Comparison of ENCODE assay signal across 36 cellular contexts in the genomic region with DNA sequence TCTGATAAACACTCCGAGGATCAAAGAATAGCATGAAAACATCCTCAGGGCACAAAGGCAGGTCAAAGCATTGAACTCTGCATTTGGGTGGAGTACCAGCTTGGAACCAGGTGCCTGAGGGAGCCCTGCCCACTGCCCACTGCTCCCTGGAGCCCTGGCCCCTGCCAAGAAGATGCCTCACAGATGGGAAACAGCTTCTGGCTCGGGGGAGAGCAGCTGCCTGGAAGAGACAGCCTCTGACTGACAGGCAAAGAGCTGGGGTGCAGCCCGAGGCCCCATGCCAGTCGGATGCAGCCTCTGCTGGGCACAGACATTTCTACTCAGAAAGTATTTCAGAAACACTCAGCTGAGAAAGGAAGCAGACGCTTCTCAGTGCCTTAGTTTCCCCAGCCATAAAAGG. TPM values are rescaled to one million over a fixed set of nuclear protein-coding genes. Genes with fewer than 3 reads are reported as not detected.
DNase-seq lines count a peak whose midpoint lies in the region; ATAC-seq and TF ChIP-seq lines count a peak whose summit lies in the region.
"Had no signal": no experiment of that assay in that cellular context is flagged by ENCODE, and none has a peak within 500 bp of the region (broad histone marks: within the 10 kb centered on the region; RNA-seq: fewer than 3 reads in every experiment).

No MANE protein-coding gene starts in this region.

- no peak for TF ChIP-seq CTCF in WTC11 (IDR thresholded peaks at IDR 0.05)
- TF ChIP-seq CTCF in osteoblast (IDR thresholded peaks at IDR 0.05; ENCODE audit: extremely low read depth, low read depth, low read length) = no peak
- TF ChIP-seq CTCF in type B pancreatic cell (conservative IDR thresholded peaks at IDR 0.05) = no peak
- no peak for TF ChIP-seq CTCF in vagina (IDR thresholded peaks at IDR 0.05)

- H3K36me3 ChIP-seq in osteoblast (ENCODE audit: insufficient read depth, low read length) (no peaks in the 10 kb centered on the region), vagina (no peaks in the 10 kb centered on the region)
- H3K36me3 ChIP-seq: adrenal gland, gastrocnemius medialis, thoracic aorta had no signal

- ATAC-seq in WTC11 (no peak), GM21825 (IDR thresholded peaks at IDR 0.05; ENCODE audit: unreplicated experiment) (no peak)
- ATAC-seq in stimulated activated naive CD8-positive, alpha-beta T cell treated with anti-CD3 and anti-CD28 coated beads, Interleukin-15, Interleukin-2, amounts not matched to agents 100 U/mL and 50 U/mL, for 24 hours = no peak
- ATAC-seq: activated T-cell treated with anti-CD3 and anti-CD28 coated beads, Interleukin-2, amount 50 U/mL, for 72 hours; gastrocnemius medialis; natural killer cell treated with Interleukin-12 subunit alpha and Interleukin-12 subunit beta and Interleukin-15 and Interleukin-18, amount 100 ng/mL, for 72 hours had no signal

- TF ChIP-seq POLR2A in vagina (IDR thresholded peaks at IDR 0.05) = no peak

- H3K4me3 ChIP-seq in osteoblast (ENCODE audit: insufficient read depth, low read length) (no peak overlapping the region), vagina (no peak overlapping the region)
- H3K4me3 ChIP-seq: adrenal gland, gastrocnemius medialis, smooth muscle cell, thoracic aorta had no signal

- H3K4me1 Mint-ChIP-seq in WTC11 (peaks cover 2% of the 10 kb centered on the region; the same call in 1 of the 2 replicates), type B pancreatic cell (ENCODE audit: unreplicated experiment) (no peaks in the 10 kb centered on the region)
- H3K4me1 Mint-ChIP-seq: B cell; CD8-positive, alpha-beta memory T cell had no signal

- H3K27ac ChIP-seq in osteoblast (ENCODE audit: low read depth, low read length) (no peak overlapping the region), vagina (no peak overlapping the region)
- H3K27ac ChIP-seq: adrenal gland, gastrocnemius medialis, thoracic aorta had no signal

- H3K4me3 Mint-ChIP-seq in WTC11 = no peak overlapping the region
- no peak overlapping the region for H3K4me3 Mint-ChIP-seq in type B pancreatic cell
- H3K4me3 Mint-ChIP-seq: activated naive CD4-positive, alpha-beta T cell treated with anti-CD3 and anti-CD28 coated beads for 36 hours; activated T-cell treated with anti-CD3 and anti-CD28 coated beads, Interleukin-2, amount 50 U/mL, for 72 hours; B cell; CD8-positive, alpha-beta memory T cell; natural killer cell treated with Interleukin-12 subunit alpha and Interleukin-12 subunit beta and Interleukin-15 and Interleukin-18, amount 100 ng/mL, for 72 hours; stimulated activated naive CD8-positive, alpha-beta T cell treated with anti-CD3 and anti-CD28 coated beads, Interleukin-15, Interleukin-2, amounts not matched to agents 100 ng/mL and 50 ng/mL, for 24 hours had no signal

- H3K4me2 ChIP-seq in osteoblast (ENCODE audit: insufficient read depth, low read length) = no peak overlapping the region
- H3K4me2 ChIP-seq: smooth muscle cell had no signal

- H3K4me1 ChIP-seq in osteoblast (ENCODE audit: insufficient read depth, low read length) (no peaks in the 10 kb centered on the region), vagina (no peaks in the 10 kb centered on the region)
- H3K4me1 ChIP-seq: adrenal gland had no signal

- H2AFZ ChIP-seq in osteoblast (ENCODE audit: low read length) = no peak overlapping the region

- H3K27me3 ChIP-seq in osteoblast (ENCODE audit: insufficient read depth, low read length) (peaks cover 9% of the 10 kb centered on the region), vagina (no peaks in the 10 kb centered on the region)
- H3K27me3 ChIP-seq: adrenal gland, gastrocnemius medialis had no signal

- H3K27ac Mint-ChIP-seq in WTC11 (no peak overlapping the region), type B pancreatic cell (no peak overlapping the region)
- H3K27ac Mint-ChIP-seq: activated naive CD4-positive, alpha-beta T cell treated with anti-CD3 and anti-CD28 coated beads for 36 hours; activated T-cell treated with anti-CD3 and anti-CD28 coated beads, Interleukin-2, amount 50 U/mL, for 72 hours; B cell; CD8-positive, alpha-beta memory T cell; natural killer cell treated with Interleukin-12 subunit alpha and Interleukin-12 subunit beta and Interleukin-15 and Interleukin-18, amount 100 ng/mL, for 72 hours; stimulated activated naive CD8-positive, alpha-beta T cell treated with anti-CD3 and anti-CD28 coated beads, Interleukin-15, Interleukin-2, amounts not matched to agents 100 ng/mL and 50 ng/mL, for 24 hours had no signal

- no peaks in the 10 kb centered on the region for H3K79me2 ChIP-seq in osteoblast (ENCODE audit: insufficient read depth, low read length)

- H3K36me3 Mint-ChIP-seq in WTC11 = no peaks in the 10 kb centered on the region
- H3K36me3 Mint-ChIP-seq in type B pancreatic cell = no peaks in the 10 kb centered on the region
- H3K36me3 Mint-ChIP-seq: CD8-positive, alpha-beta memory T cell; natural killer cell treated with Interleukin-12 subunit alpha and Interleukin-12 subunit beta and Interleukin-15 and Interleukin-18, amount 100 ng/mL, for 72 hours had no signal

- no peaks in the 10 kb centered on the region for H3K27me3 Mint-ChIP-seq in WTC11 (ENCODE audit: low read depth)
- H3K27me3 Mint-ChIP-seq in type B pancreatic cell = peaks cover 25% of the 10 kb centered on the region

- no peaks in the 10 kb centered on the region for H3K9me3 Mint-ChIP-seq in WTC11
- H3K9me3 Mint-ChIP-seq in type B pancreatic cell = no peaks in the 10 kb centered on the region
- H3K9me3 Mint-ChIP-seq: activated naive CD4-positive, alpha-beta T cell treated with anti-CD3 and anti-CD28 coated beads for 36 hours; activated T-cell treated with anti-CD3 and anti-CD28 coated beads, Interleukin-2, amount 50 U/mL, for 72 hours; CD8-positive, alpha-beta memory T cell; natural killer cell treated with Interleukin-12 subunit alpha and Interleukin-12 subunit beta and Interleukin-15 and Interleukin-18, amount 100 ng/mL, for 72 hours; stimulated activated naive CD8-positive, alpha-beta T cell treated with anti-CD3 and anti-CD28 coated beads, Interleukin-15, Interleukin-2, amounts not matched to agents 100 ng/mL and 50 ng/mL, for 24 hours had no signal

- H3K9me3 ChIP-seq in osteoblast (ENCODE audit: low read depth, low read length) (no peaks in the 10 kb centered on the region), vagina (no peaks in the 10 kb centered on the region)
- H3K9me3 ChIP-seq: adrenal gland, gastrocnemius medialis, thoracic aorta had no signal

- DNase-seq in activated effector memory CD4-positive, alpha-beta T cell treated with anti-CD3 and anti-CD28 coated beads, Interleukin-2, amount 50 U/mL, for 16 hours = peak; percentile 55
- no peak for DNase-seq in activated effector memory CD4-positive, alpha-beta T cell treated with Interleukin-2 at 50 U/mL for 16 hours
- DNase-seq in WTC11 (ENCODE audit: low spot score) (peak; percentile 3), osteoblast (ENCODE audit: insufficient read length, low spot score, missing footprints) (peak; percentile 49), type B pancreatic cell (ENCODE audit: extremely low spot score, unreplicated experiment) (peak; percentile 49), vagina (ENCODE audit: extremely low spot score in 2 of 2) (no peak)
- DNase-seq in stimulated activated naive CD8-positive, alpha-beta T cell treated with anti-CD3 and anti-CD28 coated beads, Interleukin-15, Interleukin-2, amounts not matched to agents 100 U/mL and 50 U/mL, for 24 hours = no peak
- DNase-seq: activated CD4-positive, alpha-beta T cell treated with anti-CD3 and anti-CD28 coated beads, Interleukin-2, amount 50 U/mL, for 4 hours; activated CD4-positive, CD25-positive, alpha-beta regulatory T cell; activated naive CD4-positive, alpha-beta T cell treated with anti-CD3 and anti-CD28 coated beads for 36 hours; activated T-cell treated with anti-CD3 and anti-CD28 coated beads, Interleukin-2, amount 50 U/mL, for 72 hours; CD8-positive, alpha-beta memory T cell; cerebellar nuclear complex; EL; H7; KBM-7; NCI-H1092 treated with DMSO at 0.1 percent for 48 hours; NCI-H187 treated with DMSO at 0.1 percent for 48 hours; NCI-H226; NCI-H748 treated with DMSO at 0.1 percent for 48 hours; stimulated activated CD4-positive, alpha-beta T cell treated with anti-CD3 and anti-CD28 coated beads, Interleukin-1b, Interleukin-23, amount 100 ng/mL, for 48 hours had no signal

- POLR2A ChIA-PET in WTC11 (lab: Charles Lee) = no interaction called here

- intact Hi-C loops in vagina (cut with DNase I) = no loop called here

- H4K20me1 ChIP-seq in osteoblast (ENCODE audit: insufficient read depth, low read length) = no peaks in the 10 kb centered on the region

- CTCF ChIA-PET in WTC11 (lab: Charles Lee) = interaction anchor here (5.4 kb wide), 1 partner anchor 12 kb away, joined by 57 read pairs; a partner anchor contains a TSS

TF ChIP-seq in WTC11, 78 proteins besides CTCF, POLR2A, EP300 and RAD21:
- TF ChIP-seq, protein P1, sequence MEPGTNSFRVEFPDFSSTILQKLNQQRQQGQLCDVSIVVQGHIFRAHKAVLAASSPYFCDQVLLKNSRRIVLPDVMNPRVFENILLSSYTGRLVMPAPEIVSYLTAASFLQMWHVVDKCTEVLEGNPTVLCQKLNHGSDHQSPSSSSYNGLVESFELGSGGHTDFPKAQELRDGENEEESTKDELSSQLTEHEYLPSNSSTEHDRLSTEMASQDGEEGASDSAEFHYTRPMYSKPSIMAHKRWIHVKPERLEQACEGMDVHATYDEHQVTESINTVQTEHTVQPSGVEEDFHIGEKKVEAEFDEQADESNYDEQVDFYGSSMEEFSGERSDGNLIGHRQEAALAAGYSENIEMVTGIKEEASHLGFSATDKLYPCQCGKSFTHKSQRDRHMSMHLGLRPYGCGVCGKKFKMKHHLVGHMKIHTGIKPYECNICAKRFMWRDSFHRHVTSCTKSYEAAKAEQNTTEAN (CRISPR knock-in tag; IDR thresholded peaks at IDR 0.05) = no peak

RNA-seq across cellular contexts. Expression of a gene that starts 13.2 kb away (rescaled TPM):
- 0.39 to 0.44 TPM (median 0.44 TPM) in 3 replicates for total RNA-seq in WTC11 (2021)
- total RNA-seq in osteoblast = not detected in 2 replicates
- total RNA-seq in type B pancreatic cell (ENCODE audit: low replicate concordance) = 2.1 and 2.7 TPM in 2 replicates
- total RNA-seq in vagina = not detected
- total RNA-seq: activated naive CD4-positive, alpha-beta T cell treated with anti-CD3 and anti-CD28 coated beads for 36 hours; B cell; CD8-positive, alpha-beta memory T cell; fibroblast of lung; lung microvascular endothelial cell; M059J; mucosa of gallbladder; natural killer cell treated with Interleukin-12 subunit alpha and Interleukin-12 subunit beta and Interleukin-15 and Interleukin-18, amount 100 ng/mL, for 72 hours; omental fat pad; RPMI7951; T-helper 1 cell treated with Interleukin-12 subunit alpha and Interleukin-12 subunit beta and Interleukin-4 antibody, amounts not matched to agents 30 ng/mL and 1 ng/mL, for 36 hours; thoracic aorta had no signal

Comparison
In these comparisons a context has a peak if more than half of its experiments do, and no peak if none do; other contexts are left out.
1. DNase-seq: peak in activated effector memory CD4-positive, alpha-beta T cell treated with anti-CD3 and anti-CD28 coated beads, Interleukin-2, amount 50 U/mL, for 16 hours (single experiment), WTC11 (single experiment), osteoblast (single experiment) and type B pancreatic cell (single experiment); none in activated effector memory CD4-positive, alpha-beta T cell treated with Interleukin-2 at 50 U/mL for 16 hours (single experiment), vagina (0 of 2) and stimulated activated naive CD8-positive, alpha-beta T cell treated with anti-CD3 and anti-CD28 coated beads, Interleukin-15, Interleukin-2, amounts not matched to agents 100 U/mL and 50 U/mL, for 24 hours (single experiment).